13 cellular contexts compared by ENCODE assay signal in genomic region chr6:158572653-158573541, GRCh38. TPM values are rescaled to one million over a fixed set of nuclear protein-coding genes. Genes with fewer than 3 reads are reported as not detected.
A peak's percentile ranks its signal among the peaks of the same experiment; 100 is the strongest.
DNase-seq lines count a peak whose midpoint lies in the region; ATAC-seq lines count a peak whose summit lies in the region.
"Had no signal": no experiment of that assay in that cellular context is flagged by ENCODE, and none has a peak within 500 bp of the region (broad histone marks: within the 10 kb centered on the region; RNA-seq: fewer than 3 reads in every experiment).

No MANE protein-coding gene starts in this region.

- no peak for DNase-seq in activated CD8-positive, alpha-beta memory T cell treated with anti-CD3 and anti-CD28 coated beads, Interleukin-2, amount 10 ng/mL, durations not matched to agents 7 days and 5 days
- no peak for DNase-seq in activated CD8-positive, alpha-beta memory T cell treated with anti-CD3 and anti-CD28 coated beads, Interleukin-2, amount 50 U/mL, for 48 hours
- no peak for DNase-seq in activated T-helper 2 cell treated with anti-CD3 and anti-CD28 coated beads, Interferon-gamma antibody, Interleukin-2, Interleukin-4, amounts not matched to agents 10 μg/mL and 5 μg/mL and 100 μg/mL, durations not matched to agents 14 hours and 24 hours and 36 hours (ENCODE audit: low spot score)
- DNase-seq in left colon (peak in 1 of 2 donors; percentile 25), NCI-H2196 (lab: John Stamatoyannopoulos, UW; ENCODE audit: unreplicated experiment) (no peak), substantia nigra (lab: John Stamatoyannopoulos, UW) (no peak)
- no peak for DNase-seq in stimulated activated effector memory CD8-positive, alpha-beta T cell treated with anti-CD3 and anti-CD28 coated beads, Interleukin-12 subunit alpha, Interleukin-12 subunit beta, amount 100 ng/mL, for 72 hours (ENCODE audit: low spot score in 2 of 2)
- DNase-seq: activated B cell treated with CpG ODN at 0.5 μM for 24 hours, COR-L47, NCI-H2029, NCI-H526 treated with DMSO at 0.1 percent for 48 hours, retina had no signal

- peaks cover 37% of the 10 kb centered on the region for H3K36me3 Mint-ChIP-seq in activated CD8-positive, alpha-beta memory T cell treated with anti-CD3 and anti-CD28 coated beads, Interleukin-2, amount 10 ng/mL, durations not matched to agents 7 days and 5 days
- H3K36me3 Mint-ChIP-seq in activated T-helper 2 cell treated with anti-CD3 and anti-CD28 coated beads, Interferon-gamma antibody, Interleukin-2, Interleukin-4, amounts not matched to agents 10 μg/mL and 5 μg/mL and 100 μg/mL, durations not matched to agents 14 hours and 24 hours and 36 hours (ENCODE audit: low read depth): peaks cover 64% of the 10 kb centered on the region
- H3K36me3 Mint-ChIP-seq in stimulated activated effector memory CD8-positive, alpha-beta T cell treated with anti-CD3 and anti-CD28 coated beads, Interleukin-12 subunit alpha, Interleukin-12 subunit beta, amount 100 ng/mL, for 72 hours: peaks cover 49% of the 10 kb centered on the region

- no peak for ATAC-seq in activated CD8-positive, alpha-beta memory T cell treated with anti-CD3 and anti-CD28 coated beads, Interleukin-2, amount 10 ng/mL, durations not matched to agents 7 days and 5 days
- ATAC-seq in left colon: peak; percentile 23
- no peak for ATAC-seq in stimulated activated effector memory CD8-positive, alpha-beta T cell treated with anti-CD3 and anti-CD28 coated beads, Interleukin-12 subunit alpha, Interleukin-12 subunit beta, amount 100 ng/mL, for 72 hours
- ATAC-seq in HG02870 (IDR thresholded peaks at IDR 0.05; ENCODE audit: unreplicated experiment): no peak

- intact Hi-C loops in activated T-helper 2 cell treated with anti-CD3 and anti-CD28 coated beads, Interferon-gamma antibody, Interleukin-2, Interleukin-4, amounts not matched to agents 10 μg/mL and 5 μg/mL and 100 μg/mL, durations not matched to agents 14 hours and 24 hours and 36 hours (cut with micrococcal nuclease): no loop called here
- intact Hi-C loops in left colon (cut with DNase I, micrococcal nuclease): no loop called here

- CTCF ChIA-PET in activated CD8-positive, alpha-beta memory T cell treated with anti-CD3 and anti-CD28 coated beads, Interleukin-2, amount 10 ng/mL, durations not matched to agents 7 days and 5 days (lab: Charles Lee): no interaction called here

- no peaks in the 10 kb centered on the region for H3K9me3 Mint-ChIP-seq in activated CD8-positive, alpha-beta memory T cell treated with anti-CD3 and anti-CD28 coated beads, Interleukin-2, amount 10 ng/mL, durations not matched to agents 7 days and 5 days (ENCODE audit: low read depth)
- peaks cover 5% of the 10 kb centered on the region for H3K9me3 Mint-ChIP-seq in activated T-helper 2 cell treated with anti-CD3 and anti-CD28 coated beads, Interferon-gamma antibody, Interleukin-2, Interleukin-4, amounts not matched to agents 10 μg/mL and 5 μg/mL and 100 μg/mL, durations not matched to agents 14 hours and 24 hours and 36 hours
- H3K9me3 Mint-ChIP-seq in stimulated activated effector memory CD8-positive, alpha-beta T cell treated with anti-CD3 and anti-CD28 coated beads, Interleukin-12 subunit alpha, Interleukin-12 subunit beta, amount 100 ng/mL, for 72 hours: no peaks in the 10 kb centered on the region

- no peak overlapping the region for H3K27ac ChIP-seq in substantia nigra (ENCODE audit: low read depth, low read length, poor library complexity, severe bottlenecking)

- peaks cover 50% of the 10 kb centered on the region for H3K4me1 Mint-ChIP-seq in activated CD8-positive, alpha-beta memory T cell treated with anti-CD3 and anti-CD28 coated beads, Interleukin-2, amount 10 ng/mL, durations not matched to agents 7 days and 5 days
- H3K4me1 Mint-ChIP-seq in activated T-helper 2 cell treated with anti-CD3 and anti-CD28 coated beads, Interferon-gamma antibody, Interleukin-2, Interleukin-4, amounts not matched to agents 10 μg/mL and 5 μg/mL and 100 μg/mL, durations not matched to agents 14 hours and 24 hours and 36 hours (ENCODE audit: low read depth): peaks cover 55% of the 10 kb centered on the region
- H3K4me1 Mint-ChIP-seq in stimulated activated effector memory CD8-positive, alpha-beta T cell treated with anti-CD3 and anti-CD28 coated beads, Interleukin-12 subunit alpha, Interleukin-12 subunit beta, amount 100 ng/mL, for 72 hours: peaks cover 81% of the 10 kb centered on the region

- peak overlapping the region; percentile 1 for H3K27ac Mint-ChIP-seq in activated CD8-positive, alpha-beta memory T cell treated with anti-CD3 and anti-CD28 coated beads, Interleukin-2, amount 10 ng/mL, durations not matched to agents 7 days and 5 days
- H3K27ac Mint-ChIP-seq in activated T-helper 2 cell treated with anti-CD3 and anti-CD28 coated beads, Interferon-gamma antibody, Interleukin-2, Interleukin-4, amounts not matched to agents 10 μg/mL and 5 μg/mL and 100 μg/mL, durations not matched to agents 14 hours and 24 hours and 36 hours: peak overlapping the region; percentile 35
- peak overlapping the region; percentile 94 for H3K27ac Mint-ChIP-seq in stimulated activated effector memory CD8-positive, alpha-beta T cell treated with anti-CD3 and anti-CD28 coated beads, Interleukin-12 subunit alpha, Interleukin-12 subunit beta, amount 100 ng/mL, for 72 hours
- H3K27ac Mint-ChIP-seq: activated B cell treated with CpG ODN at 0.5 μM for 24 hours had no signal

- H3K27me3 Mint-ChIP-seq in activated CD8-positive, alpha-beta memory T cell treated with anti-CD3 and anti-CD28 coated beads, Interleukin-2, amount 10 ng/mL, durations not matched to agents 7 days and 5 days: no peaks in the 10 kb centered on the region
- H3K27me3 Mint-ChIP-seq in activated T-helper 2 cell treated with anti-CD3 and anti-CD28 coated beads, Interferon-gamma antibody, Interleukin-2, Interleukin-4, amounts not matched to agents 10 μg/mL and 5 μg/mL and 100 μg/mL, durations not matched to agents 14 hours and 24 hours and 36 hours (ENCODE audit: low read depth): no peaks in the 10 kb centered on the region
- H3K27me3 Mint-ChIP-seq: activated B cell treated with CpG ODN at 0.5 μM for 24 hours had no signal

- no peak overlapping the region for H3K4me3 Mint-ChIP-seq in activated CD8-positive, alpha-beta memory T cell treated with anti-CD3 and anti-CD28 coated beads, Interleukin-2, amount 10 ng/mL, durations not matched to agents 7 days and 5 days
- no peak overlapping the region for H3K4me3 Mint-ChIP-seq in activated T-helper 2 cell treated with anti-CD3 and anti-CD28 coated beads, Interferon-gamma antibody, Interleukin-2, Interleukin-4, amounts not matched to agents 10 μg/mL and 5 μg/mL and 100 μg/mL, durations not matched to agents 14 hours and 24 hours and 36 hours (ENCODE audit: low read depth)
- H3K4me3 Mint-ChIP-seq in stimulated activated effector memory CD8-positive, alpha-beta T cell treated with anti-CD3 and anti-CD28 coated beads, Interleukin-12 subunit alpha, Interleukin-12 subunit beta, amount 100 ng/mL, for 72 hours: peak overlapping the region; percentile 70
- H3K4me3 Mint-ChIP-seq: activated B cell treated with CpG ODN at 0.5 μM for 24 hours had no signal

RNA-seq across cellular contexts. Expression of gene TMEM181, which starts 13.0 kb away (rescaled TPM):
- 10 to 100 TPM; 14.0 to 17.4 TPM for total RNA-seq in activated CD8-positive, alpha-beta memory T cell treated with anti-CD3 and anti-CD28 coated beads, Interleukin-2, amount 10 ng/mL, durations not matched to agents 7 days and 5 days
- total RNA-seq in activated T-helper 2 cell treated with anti-CD3 and anti-CD28 coated beads, Interferon-gamma antibody, Interleukin-2, Interleukin-4, amounts not matched to agents 10 μg/mL and 5 μg/mL and 100 μg/mL, durations not matched to agents 14 hours and 24 hours and 36 hours: 16.3 and 16.9 TPM in 2 replicates
- total RNA-seq in left colon: 10 to 100 TPM; 41.2 to 46.7 TPM

Comparison
In these comparisons a context has a peak if more than half of its experiments do, and no peak if none do; other contexts are left out.
1. H3K27ac Mint-ChIP-seq: peak in every context shown above with its lines; median percentile 94 in stimulated activated effector memory CD8-positive, alpha-beta T cell treated with anti-CD3 and anti-CD28 coated beads, Interleukin-12 subunit alpha, Interleukin-12 subunit beta, amount 100 ng/mL, for 72 hours; 35 in activated T-helper 2 cell treated with anti-CD3 and anti-CD28 coated beads, Interferon-gamma antibody, Interleukin-2, Interleukin-4, amounts not matched to agents 10 μg/mL and 5 μg/mL and 100 μg/mL, durations not matched to agents 14 hours and 24 hours and 36 hours; 1 in activated CD8-positive, alpha-beta memory T cell treated with anti-CD3 and anti-CD28 coated beads, Interleukin-2, amount 10 ng/mL, durations not matched to agents 7 days and 5 days.